ENCODE assay signal across 10 cellular contexts in the genomic region with DNA sequence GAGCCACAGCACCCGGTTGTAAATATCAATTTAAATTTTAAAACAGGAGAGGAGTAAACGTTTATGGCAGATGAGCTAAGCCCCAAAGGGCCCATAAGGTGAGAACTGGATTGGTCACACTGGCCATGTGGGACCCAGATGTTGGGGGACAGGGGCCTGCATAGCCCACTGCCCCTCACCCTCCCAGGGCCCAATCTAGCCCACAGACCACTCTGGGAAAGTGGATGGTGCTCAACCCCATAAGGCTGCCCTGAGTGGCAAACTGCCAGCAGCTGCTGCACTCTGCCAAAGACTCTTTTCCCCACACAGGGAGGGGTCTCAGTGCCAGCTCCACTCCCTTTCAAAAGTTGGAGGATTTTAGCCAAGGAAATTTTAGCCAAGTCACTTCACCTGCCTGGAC. TPM values are rescaled to one million over a fixed set of nuclear protein-coding genes. Genes with fewer than 3 reads are reported as not detected.
DNase-seq lines count a peak whose midpoint lies in the region; ATAC-seq and TF ChIP-seq lines count a peak whose summit lies in the region.
"Had no signal": no experiment of that assay in that cellular context is flagged by ENCODE, and none has a peak within 500 bp of the region (broad histone marks: within the 10 kb centered on the region; RNA-seq: fewer than 3 reads in every experiment).

No MANE protein-coding gene starts in this region.

- no peak overlapping the region for H3K4me3 Mint-ChIP-seq in activated naive CD8-positive, alpha-beta T cell treated with anti-CD3 and anti-CD28 coated beads, Interleukin-2, amount 50 U/mL, for 24 hours
- no peak overlapping the region for H3K4me3 Mint-ChIP-seq in activated naive CD8-positive, alpha-beta T cell treated with anti-CD3 and anti-CD28 coated beads for 36 hours
- H3K4me3 Mint-ChIP-seq in activated CD4-positive, alpha-beta memory T cell treated with anti-CD3 and anti-CD28 coated beads, Interleukin-2, amount 10 ng/mL, durations not matched to agents 7 days and 5 days: no peak overlapping the region
- H3K4me3 Mint-ChIP-seq: activated naive CD8-positive, alpha-beta T cell had no signal

- POLR2A ChIA-PET in activated CD4-positive, alpha-beta memory T cell treated with anti-CD3 and anti-CD28 coated beads, Interleukin-2, amount 10 ng/mL, durations not matched to agents 7 days and 5 days (lab: Charles Lee): interaction anchor here (0.7 to 12.0 kb wide), 6 partner anchors 10 to 53 kb away, joined by 3 to 94 read pairs (median 6); a partner anchor contains a TSS

- H3K4me3 ChIP-seq in esophagus (ENCODE audit: low read depth in 1 of 2, low read length in 2 of 2): no peak overlapping the region
- H3K4me3 ChIP-seq in osteoblast (ENCODE audit: insufficient read depth, low read length): no peak overlapping the region

- CTCF ChIA-PET in activated CD4-positive, alpha-beta memory T cell treated with anti-CD3 and anti-CD28 coated beads, Interleukin-2, amount 10 ng/mL, durations not matched to agents 7 days and 5 days (lab: Charles Lee): interaction anchor here (1.6 to 2.4 kb wide), 2 partner anchors 13 to 31 kb away, joined by 3 to 12 read pairs; no protein-coding TSS in a partner anchor

- H3K27me3 ChIP-seq in esophagus (ENCODE audit: control insufficient read depth in 1 of 2, insufficient read depth in 2 of 2, low read length in 2 of 2) (no peaks in the 10 kb centered on the region), osteoblast (ENCODE audit: insufficient read depth, low read length) (no peaks in the 10 kb centered on the region)

- H3K9me3 Mint-ChIP-seq in activated naive CD8-positive, alpha-beta T cell treated with anti-CD3 and anti-CD28 coated beads, Interleukin-2, amount 50 U/mL, for 24 hours: no peaks in the 10 kb centered on the region
- H3K9me3 Mint-ChIP-seq in activated naive CD8-positive, alpha-beta T cell treated with anti-CD3 and anti-CD28 coated beads for 36 hours: peaks cover 2% of the 10 kb centered on the region
- peaks cover 1% of the 10 kb centered on the region for H3K9me3 Mint-ChIP-seq in activated CD4-positive, alpha-beta memory T cell treated with anti-CD3 and anti-CD28 coated beads, Interleukin-2, amount 10 ng/mL, durations not matched to agents 7 days and 5 days

- peaks cover 36% of the 10 kb centered on the region for H3K36me3 Mint-ChIP-seq in activated naive CD8-positive, alpha-beta T cell treated with anti-CD3 and anti-CD28 coated beads, Interleukin-2, amount 50 U/mL, for 24 hours (ENCODE audit: low read depth)
- H3K36me3 Mint-ChIP-seq in activated naive CD8-positive, alpha-beta T cell treated with anti-CD3 and anti-CD28 coated beads for 36 hours: peaks cover 29% of the 10 kb centered on the region
- peaks cover 59% of the 10 kb centered on the region for H3K36me3 Mint-ChIP-seq in activated CD4-positive, alpha-beta memory T cell treated with anti-CD3 and anti-CD28 coated beads, Interleukin-2, amount 10 ng/mL, durations not matched to agents 7 days and 5 days (ENCODE audit: low read depth)
- H3K36me3 Mint-ChIP-seq: activated naive CD8-positive, alpha-beta T cell had no signal

- H3K9me3 ChIP-seq in esophagus (ENCODE audit: control insufficient read depth in 2 of 2, insufficient read depth in 1 of 2, low read depth in 1 of 2, low read length in 1 of 2) (no peaks in the 10 kb centered on the region), osteoblast (ENCODE audit: low read depth, low read length) (no peaks in the 10 kb centered on the region)

- H3K27ac ChIP-seq in esophagus (ENCODE audit: low read depth in 2 of 2, low read length in 1 of 2) (peak overlapping the region; percentile 85 to 98), osteoblast (ENCODE audit: low read depth, low read length) (peak overlapping the region; percentile 93)

- peak overlapping the region; percentile 39 for H3K4me2 ChIP-seq in osteoblast (ENCODE audit: insufficient read depth, low read length)

- peaks cover 32 to 52% of the 10 kb centered on the region in 2 donors for H3K4me1 ChIP-seq in esophagus (ENCODE audit: control insufficient read depth in 2 of 2, insufficient read depth in 2 of 2, low read length in 1 of 2)
- peaks cover 56% of the 10 kb centered on the region for H3K4me1 ChIP-seq in osteoblast (ENCODE audit: insufficient read depth, low read length)

- no peak overlapping the region for H2AFZ ChIP-seq in osteoblast (ENCODE audit: low read length)

- no peaks in the 10 kb centered on the region for H3K27me3 Mint-ChIP-seq in activated naive CD8-positive, alpha-beta T cell treated with anti-CD3 and anti-CD28 coated beads, Interleukin-2, amount 50 U/mL, for 24 hours
- H3K27me3 Mint-ChIP-seq in activated naive CD8-positive, alpha-beta T cell treated with anti-CD3 and anti-CD28 coated beads for 36 hours: no peaks in the 10 kb centered on the region
- H3K27me3 Mint-ChIP-seq in activated CD4-positive, alpha-beta memory T cell treated with anti-CD3 and anti-CD28 coated beads, Interleukin-2, amount 10 ng/mL, durations not matched to agents 7 days and 5 days: no peaks in the 10 kb centered on the region
- H3K27me3 Mint-ChIP-seq: activated naive CD8-positive, alpha-beta T cell had no signal

- no peak for DNase-seq in activated naive CD8-positive, alpha-beta T cell treated with anti-CD3 and anti-CD28 coated beads, Interleukin-2, amount 50 U/mL, for 24 hours
- no peak for DNase-seq in activated naive CD8-positive, alpha-beta T cell treated with anti-CD3 and anti-CD28 coated beads for 36 hours
- DNase-seq in osteoblast (ENCODE audit: insufficient read length, low spot score, missing footprints) (no peak), cerebellum (ENCODE audit: low spot score) (no peak), NCI-H510A (lab: John Stamatoyannopoulos, UW) (no peak), Kasumi-1 (lab: John Stamatoyannopoulos, UW) (no peak)
- DNase-seq in activated CD4-positive, alpha-beta memory T cell treated with anti-CD3 and anti-CD28 coated beads, Interleukin-2, amount 10 ng/mL, durations not matched to agents 7 days and 5 days: no peak
- DNase-seq: NCI-H1694 treated with DMSO at 0.1 percent for 48 hours had no signal

- H3K36me3 ChIP-seq in esophagus (ENCODE audit: control insufficient read depth in 2 of 2, insufficient read depth in 2 of 2, low read length in 1 of 2) (peaks cover 0 to 16% of the 10 kb centered on the region in 2 donors), osteoblast (ENCODE audit: insufficient read depth, low read length) (peaks cover 16% of the 10 kb centered on the region)

- no peak for ATAC-seq in activated naive CD8-positive, alpha-beta T cell treated with anti-CD3 and anti-CD28 coated beads, Interleukin-2, amount 50 U/mL, for 24 hours

- H4K20me1 ChIP-seq in osteoblast (ENCODE audit: insufficient read depth, low read length): peaks cover 30% of the 10 kb centered on the region

- H3K4me1 Mint-ChIP-seq in activated naive CD8-positive, alpha-beta T cell treated with anti-CD3 and anti-CD28 coated beads, Interleukin-2, amount 50 U/mL, for 24 hours: peaks cover 74% of the 10 kb centered on the region
- peaks cover 53% of the 10 kb centered on the region for H3K4me1 Mint-ChIP-seq in activated naive CD8-positive, alpha-beta T cell treated with anti-CD3 and anti-CD28 coated beads for 36 hours
- H3K4me1 Mint-ChIP-seq in activated CD4-positive, alpha-beta memory T cell treated with anti-CD3 and anti-CD28 coated beads, Interleukin-2, amount 10 ng/mL, durations not matched to agents 7 days and 5 days: peaks cover 63% of the 10 kb centered on the region

- H3K79me2 ChIP-seq in osteoblast (ENCODE audit: insufficient read depth, low read length): peaks cover 80% of the 10 kb centered on the region

- no peak for TF ChIP-seq CTCF in osteoblast (IDR thresholded peaks at IDR 0.05; ENCODE audit: extremely low read depth, low read depth, low read length)

- WGBS in esophagus, 2 donors: 53 to 63% methylated on average over 2 of the region's 2 CpGs

- H3K27ac Mint-ChIP-seq in activated naive CD8-positive, alpha-beta T cell treated with anti-CD3 and anti-CD28 coated beads, Interleukin-2, amount 50 U/mL, for 24 hours: peak overlapping the region; percentile 44
- H3K27ac Mint-ChIP-seq in activated naive CD8-positive, alpha-beta T cell treated with anti-CD3 and anti-CD28 coated beads for 36 hours: no peak overlapping the region
- no peak overlapping the region for H3K27ac Mint-ChIP-seq in activated CD4-positive, alpha-beta memory T cell treated with anti-CD3 and anti-CD28 coated beads, Interleukin-2, amount 10 ng/mL, durations not matched to agents 7 days and 5 days
- H3K27ac Mint-ChIP-seq: activated naive CD8-positive, alpha-beta T cell had no signal

RNA-seq across cellular contexts. Expression of a gene that starts 42.5 kb away (rescaled TPM):
- total RNA-seq in activated naive CD8-positive, alpha-beta T cell treated with anti-CD3 and anti-CD28 coated beads for 36 hours: 10 to 100 TPM; 48.8 to 55.4 TPM
- polyA plus RNA-seq in esophagus: 10 to 100 TPM; 82.5 to 90.1 TPM
- total RNA-seq in osteoblast (17.4 and 20.6 TPM in 2 replicates), cerebellum (23.0 TPM)
- total RNA-seq in activated CD4-positive, alpha-beta memory T cell treated with anti-CD3 and anti-CD28 coated beads, Interleukin-2, amount 10 ng/mL, durations not matched to agents 7 days and 5 days: 10 to 100 TPM; 55.0 to 56.7 TPM

RNA-seq across cellular contexts. Expression of a gene that starts 45.4 kb away (rescaled TPM):
- 10 to 100 TPM; 63.1 to 67.4 TPM for total RNA-seq in activated naive CD8-positive, alpha-beta T cell treated with anti-CD3 and anti-CD28 coated beads for 36 hours
- polyA plus RNA-seq in esophagus: 100 to 1,000 TPM; 173 to 211 TPM
- total RNA-seq in osteoblast (2.1 and 4.3 TPM in 2 replicates), cerebellum (8.2 TPM)
- 100 to 1,000 TPM; 254 to 267 TPM for total RNA-seq in activated CD4-positive, alpha-beta memory T cell treated with anti-CD3 and anti-CD28 coated beads, Interleukin-2, amount 10 ng/mL, durations not matched to agents 7 days and 5 days

RNA-seq across cellular contexts. Expression of a gene that starts 56.5 kb away (rescaled TPM):
- total RNA-seq in activated naive CD8-positive, alpha-beta T cell treated with anti-CD3 and anti-CD28 coated beads for 36 hours: not detected
- polyA plus RNA-seq in esophagus: 1 to 10 TPM; 2.0 to 3.3 TPM
- total RNA-seq in osteoblast (0.29 and 0.36 TPM in 2 replicates), cerebellum (4.4 TPM)
- not detected for total RNA-seq in activated CD4-positive, alpha-beta memory T cell treated with anti-CD3 and anti-CD28 coated beads, Interleukin-2, amount 10 ng/mL, durations not matched to agents 7 days and 5 days
